Comparison of ENCODE assay signal across 9 cellular contexts in genomic region chr1:56831874-56832693, GRCh38. TPM values are rescaled to one million over a fixed set of nuclear protein-coding genes. Genes with fewer than 3 reads are reported as not detected.
A peak's percentile ranks its signal among the peaks of the same experiment; 100 is the strongest.
DNase-seq lines count a peak whose midpoint lies in the region; ATAC-seq, FAIRE-seq and TF ChIP-seq lines count a peak whose summit lies in the region.
"Had no signal": no experiment of that assay in that cellular context is flagged by ENCODE, and none has a peak within 500 bp of the region (broad histone marks: within the 10 kb centered on the region; RNA-seq: fewer than 3 reads in every experiment).

No MANE protein-coding gene starts in this region.

- H3K27me3 ChIP-seq in IMR-90 (ENCODE audit: control insufficient read depth, insufficient read depth, low read length) (no peaks in the 10 kb centered on the region), pancreas (peaks cover 0 to 4% (median 0%) of the 10 kb centered on the region in 4 donors), tibial artery (peaks cover 0 to 24% of the 10 kb centered on the region in 2 donors)

- H4K5ac ChIP-seq in IMR-90 (ENCODE audit: low read depth, low read length) = no peak overlapping the region

- H3K4me2 ChIP-seq in IMR-90 (ENCODE audit: low read depth, low read length) = no peak overlapping the region; the same call in 1 of the 2 replicates

- no peak overlapping the region; the same call in 1 of the 2 replicates for H3K18ac ChIP-seq in IMR-90 (ENCODE audit: low read depth, low read length)

- peak overlapping the region; percentile 88 for H3K27ac ChIP-seq in IMR-90 (ENCODE audit: insufficient read depth, low read length)
- no peak overlapping the region for H3K27ac ChIP-seq in pancreas
- H3K27ac ChIP-seq in tibial artery = no peak overlapping the region

- CTCF ChIA-PET in IMR-90 (lab: Yijun Ruan, JAX) = interaction anchor here (0.6 to 1.4 kb wide), 8 partner anchors 10 to 595 kb away, joined by 3 to 5 read pairs (median 3); no protein-coding TSS in a partner anchor

- H2AK9ac ChIP-seq in IMR-90 (replicated peaks; ENCODE audit: low read depth, low read length, poor library complexity) = no peak overlapping the region

- dilution Hi-C loops in IMR-90 (cut with HindIII; ENCODE audit: low sequenced_read_pairs, unreplicated experiment) = no loop called here

- H2BK20ac ChIP-seq in IMR-90 (ENCODE audit: low read depth, low read length) = peak overlapping the region; percentile 95

- H2BK15ac ChIP-seq in IMR-90 (ENCODE audit: low read depth, low read length) = peak overlapping the region; percentile 43; the same call in 2 of the 3 replicates

- TF ChIP-seq POLR2A in IMR-90 (IDR thresholded peaks at IDR 0.05; ENCODE audit: low read depth, low read length) = 0 out of 2 replicates have a peak, but pooled peaks have one; percentile 51

- ATAC-seq in GM19438 (IDR thresholded peaks at IDR 0.05; ENCODE audit: low read depth, unreplicated experiment) (peak; percentile 71), IMR-90 (ENCODE audit: low read depth) (peak; percentile 96), pancreas (peak; percentile 69 to 97 (median 92))

- no peaks in the 10 kb centered on the region for H4K20me1 ChIP-seq in IMR-90 (ENCODE audit: insufficient read depth, low read length)

- peak overlapping the region; percentile 80 for H2BK5ac ChIP-seq in IMR-90 (ENCODE audit: low read depth, low read length, poor library complexity, severe bottlenecking)

- peak; percentile 98 for TF ChIP-seq RAD21 in IMR-90 (IDR thresholded peaks at IDR 0.05; ENCODE audit: low read length)

- peak overlapping the region; percentile 86 for H4K91ac ChIP-seq in IMR-90 (ENCODE audit: insufficient read depth, low read depth, low read length)

- no peaks in the 10 kb centered on the region for H3K36me3 ChIP-seq in IMR-90 (ENCODE audit: control insufficient read depth, insufficient read depth, low read length)
- no peaks in the 10 kb centered on the region for H3K36me3 ChIP-seq in pancreas
- no peaks in the 10 kb centered on the region for H3K36me3 ChIP-seq in tibial artery

- peak overlapping the region; percentile 61; the same call in 1 of the 2 replicates for H3K4ac ChIP-seq in IMR-90 (ENCODE audit: low read depth, low read length)

- intact Hi-C loops in IMR-90 (cut with micrococcal nuclease) (loop anchor here (1.0 to 10.0 kb wide), 6 partner anchors 135 to 1820 kb away; partner anchors contain the start of gene C8B), pancreas (cut with DNase I) (loop anchor here in 2 of 3 donors (5.0 kb wide), 1 partner anchor 140 kb away; no protein-coding TSS in a partner anchor), tibial artery (cut with DNase I; ENCODE audit: low total_unique reads) (loop anchor here (5.0 kb wide), 2 partner anchors 1215 to 1330 kb away; no protein-coding TSS in a partner anchor)

- no peak overlapping the region for H2AK5ac ChIP-seq in IMR-90 (ENCODE audit: low read depth, low read length)

- no peak overlapping the region for H3K23ac ChIP-seq in IMR-90 (ENCODE audit: low read depth, low read length)

- H3K4me1 ChIP-seq in IMR-90 (ENCODE audit: control insufficient read depth, insufficient read depth, low read length) = peaks cover 5% of the 10 kb centered on the region; the same call in 1 of the 2 replicates
- H3K4me1 ChIP-seq in pancreas = no peaks in the 10 kb centered on the region
- H3K4me1 ChIP-seq in tibial artery = peaks cover 0 to 4% (median 0%) of the 10 kb centered on the region in 4 donors

- H3K9me3 ChIP-seq in IMR-90 (ENCODE audit: control insufficient read depth, insufficient read depth, low read length) (no peaks in the 10 kb centered on the region), pancreas (no peaks in the 10 kb centered on the region), tibial artery (no peaks in the 10 kb centered on the region)

- peak overlapping the region; percentile 94 for H2BK120ac ChIP-seq in IMR-90 (ENCODE audit: low read depth, low read length)

- H3K9me1 ChIP-seq in IMR-90 (ENCODE audit: insufficient read depth, low read length) = peaks cover 7% of the 10 kb centered on the region; the same call in 1 of the 2 replicates

- peak overlapping the region; percentile 83; the same call in 1 of the 2 replicates for H3K14ac ChIP-seq in IMR-90 (replicated peaks; ENCODE audit: low read depth, low read length)

- H3K79me1 ChIP-seq in IMR-90 (ENCODE audit: low read depth in 1 of 2, low read length in 2 of 2) = no peaks in the 10 kb centered on the region

- no peak overlapping the region for H3K9ac ChIP-seq in IMR-90 (ENCODE audit: low read depth, low read length)

- peak overlapping the region; percentile 61 for H2AFZ ChIP-seq in IMR-90 (replicated peaks; ENCODE audit: low read length, poor library complexity)

- no CpG with 5 or more reads among the region's 8 CpGs for WGBS in IMR-90 (ENCODE audit: extremely low coverage in 2 of 2, insufficient read length in 1 of 2), 2 experiments
- 21 to 22% methylated on average over 8 of the region's 8 CpGs for WGBS in pancreas, 2 donors

- H3K4me3 ChIP-seq in IMR-90 (ENCODE audit: insufficient read depth, low read depth, low read length) = no peak overlapping the region
- H3K4me3 ChIP-seq in pancreas = no peak overlapping the region
- H3K4me3 ChIP-seq in tibial artery = peak overlapping the region; percentile 0 to 7

- in situ Hi-C loops in IMR-90 (cut with MboI; ENCODE audit: low sequenced_read_pairs) = loop anchor here (25.0 kb wide), 1 partner anchor 655 kb away; no protein-coding TSS in a partner anchor

- peak overlapping the region; percentile 14; the same call in 1 of the 2 replicates for H3K56ac ChIP-seq in IMR-90 (ENCODE audit: extremely low read depth, insufficient read depth, low read length)

- no TSS peak for BruUV-seq in IMR-90 (replicated peaks; lab: Mats Ljungman, UMichigan)

- FAIRE-seq in frontal cortex (lab: Jason Lieb, UNC) (peak; percentile 74), pancreas (lab: Jason Lieb, UNC) (peak; percentile 89)
- FAIRE-seq: colon had no signal

- H4K8ac ChIP-seq in IMR-90 (ENCODE audit: low read depth in 2 of 2, low read length in 2 of 2) = peak overlapping the region; percentile 2 to 64; a peak in 3 of 4 replicates

- POLR2A ChIA-PET in IMR-90 (lab: Charles Lee; ENCODE audit: unreplicated experiment) = no interaction called here

- TF ChIP-seq CTCF in IMR-90 (conservative IDR thresholded peaks at IDR 0.05; ENCODE audit: low read depth, low read length) (peak; percentile 97), pancreas (IDR thresholded peaks at IDR 0.05) (peak; percentile 86 to 97 (median 96)), tibial artery (IDR thresholded peaks at IDR 0.05) (peak; percentile 86 to 94)

- peak; percentile 81 for DNase-seq in COLO668 (lab: John Stamatoyannopoulos, UW; ENCODE audit: unreplicated experiment)
- peak; percentile 97 for DNase-seq in IMR-90
- DNase-seq in SHP77 treated with DMSO at 0.1 percent for 48 hours (lab: John Stamatoyannopoulos, UW) = peak; percentile 4
- peak; percentile 86 for DNase-seq in activated effector memory CD4-positive, alpha-beta T cell treated with anti-CD3 and anti-CD28 coated beads, Interleukin-2, amount 50 U/mL, for 16 hours
- DNase-seq in frontal cortex (ENCODE audit: low spot score in 2 of 2) = peak in 1 of 2 donors; percentile 63
- peak; percentile 37 to 75 (median 66) for DNase-seq in pancreas
- peak in 1 of 2 donors; percentile 26 for DNase-seq in tibial artery

TF ChIP-seq in IMR-90, 13 proteins besides CTCF, POLR2A, EP300 and RAD21:
- no peak for TF ChIP-seq USF2 (IDR thresholded peaks at IDR 0.05; ENCODE audit: low read depth, low read length)
- peak; percentile 84 for TF ChIP-seq BHLHE40 (IDR thresholded peaks at IDR 0.05; ENCODE audit: low read depth, low read length)
- no peak for TF ChIP-seq MXI1 (IDR thresholded peaks at IDR 0.05; ENCODE audit: borderline replicate concordance, low read depth, low read length)
- peak; percentile 90; the same call in 1 of the 2 replicates for TF ChIP-seq CHD1 (IDR thresholded peaks at IDR 0.05; ENCODE audit: low read depth, low read length)
- TF ChIP-seq CEBPB (IDR thresholded peaks at IDR 0.05; ENCODE audit: low read depth, low read length) = peak; percentile 74
- peak; percentile 92 for TF ChIP-seq FOS (IDR thresholded peaks at IDR 0.05; ENCODE audit: low read depth, low read length)
- peak; percentile 24; the same call in 1 of the 2 replicates for TF ChIP-seq MAZ (IDR thresholded peaks at IDR 0.05; ENCODE audit: borderline replicate concordance, low read depth, low read length)
- TF ChIP-seq SMC3 (IDR thresholded peaks at IDR 0.05; ENCODE audit: low read depth, low read length) = peak; percentile 95

RNA-seq across cellular contexts. Expression of gene FYB2, which starts 12.9 kb away (rescaled TPM):
- total RNA-seq in IMR-90 (2012; rRNA removed) (under 0.01 TPM in 1 of 2 replicates, not detected in the other), frontal cortex (under 0.01 TPM), pancreas (1 to 10 TPM in 4 of 6 donors, under 1 TPM in 2; 0.44 to 2.3 (median 1.1) TPM)
- polyA plus RNA-seq in IMR-90 (2012; rRNA removed) (not detected in 2 replicates), pancreas (1 to 10 TPM; 3.2 to 6.3 TPM)
- polyA plus RNA-seq in IMR-90 (2012; cell fraction: cytosol; rRNA removed) = not detected in 2 replicates
- polyA plus RNA-seq in IMR-90 (2012; cell fraction: nucleus; rRNA removed; ENCODE audit: low replicate concordance) = 0.05 TPM in 1 of 2 replicates, not detected in the other

RNA-seq across cellular contexts. Expression of gene C8A, which starts 22.5 kb away (rescaled TPM):
- total RNA-seq in IMR-90 (2012; rRNA removed) (not detected in 2 replicates), frontal cortex (not detected), pancreas (under 1 TPM in 4 of 6 donors, not detected in 2; 0.08 to 0.38 (median 0.11) TPM)
- polyA plus RNA-seq in IMR-90 (2012; rRNA removed) (not detected in 2 replicates), pancreas (not detected)
- polyA plus RNA-seq in IMR-90 (2012; cell fraction: cytosol; rRNA removed) = not detected in 2 replicates
- not detected in 2 replicates for polyA plus RNA-seq in IMR-90 (2012; cell fraction: nucleus; rRNA removed; ENCODE audit: low replicate concordance)

Comparison
In these comparisons a context has a peak if more than half of its experiments do, and no peak if none do; other contexts are left out.
1. H3K4me3 ChIP-seq: peak in tibial artery (2 of 2); none in IMR-90 (single experiment) and pancreas (0 of 4).
2. Peak in every context shown above with its lines, with median percentiles within 50 percentile points of each other: ATAC-seq and CTCF ChIP-seq.